ENCODE assay signal across 24 cellular contexts in the genomic region with DNA sequence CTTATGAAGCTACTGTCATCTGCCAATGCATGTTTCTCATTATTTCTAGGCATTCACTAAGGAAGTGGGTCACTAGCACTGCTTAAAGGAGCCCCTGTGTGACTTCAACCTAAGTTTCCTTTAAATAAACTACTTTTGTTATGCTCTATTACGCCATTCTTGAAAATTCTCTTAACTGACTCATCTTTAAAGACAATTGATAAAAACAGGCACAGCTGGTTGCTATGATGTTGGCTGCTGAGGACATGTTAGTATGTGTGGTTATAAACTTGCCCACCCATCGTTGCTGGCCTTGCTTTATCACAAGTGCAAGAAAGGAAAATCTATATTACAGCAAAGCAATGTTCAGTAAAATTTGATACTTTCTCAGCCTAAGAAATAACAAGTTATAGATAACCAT.
"Had no signal": no experiment of that assay in that cellular context is flagged by ENCODE, and none has a peak within 500 bp of the region (broad histone marks: within the 10 kb centered on the region; RNA-seq: fewer than 3 reads in every experiment).

No MANE protein-coding gene starts in this region.

- H3K9me3 ChIP-seq: adrenal gland, lower lobe of right lung, ovary, prostate gland, testis, upper lobe of left lung had no signal

- FAIRE-seq: astrocyte, bronchial epithelial cell had no signal

- DNase-seq: activated CD4-positive, alpha-beta T cell treated with anti-CD3 and anti-CD28 coated beads, Interleukin-2, amount 10 ng/mL, durations not matched to agents 7 days and 5 days; activated CD8-positive, alpha-beta memory T cell treated with anti-CD3 and anti-CD28 coated beads, Interleukin-2, amount 10 ng/mL, durations not matched to agents 7 days and 5 days; activated CD8-positive, alpha-beta T cell treated with anti-CD3 and anti-CD28 coated beads for 36 hours; adrenal gland; cerebellar nuclear complex; endodermal cell; foreskin fibroblast; lower lobe of right lung; naive thymus-derived CD8-positive, alpha-beta T cell; ovary; stimulated activated CD4-positive, alpha-beta T cell treated with anti-CD3 and anti-CD28 coated beads, Interleukin-2, amount 100 ng/mL, for 48 hours; stimulated activated CD8-positive, alpha-beta memory T cell treated with anti-CD3 and anti-CD28 coated beads, Interleukin-4, amount 100 ng/mL, for 48 hours; stimulated activated naive B cell treated with anti-CD40 and anti-IgM and Interleukin-4, amounts not matched to agents 10 μg/mL and 1 μg/mL and 100 μg/mL, for 72 hours; testis; upper lobe of left lung had no signal

- H3K36me3 ChIP-seq: adrenal gland, lower lobe of right lung, ovary, prostate gland, upper lobe of left lung had no signal

- H3K27me3 ChIP-seq: adrenal gland, ovary, testis, upper lobe of left lung had no signal

- H3K27ac ChIP-seq: adrenal gland, coronary artery, epithelial cell of prostate, lower lobe of right lung, ovary, prostate gland, testis, upper lobe of left lung, VCaP had no signal

- ATAC-seq: activated CD4-positive, CD25-positive, alpha-beta regulatory T cell treated with anti-CD3 and anti-CD28 coated beads, Interleukin-2, amount 50 U/mL, for 24 hours; activated CD8-positive, alpha-beta memory T cell treated with anti-CD3 and anti-CD28 coated beads, Interleukin-2, amount 10 ng/mL, durations not matched to agents 7 days and 5 days; activated CD8-positive, alpha-beta T cell treated with anti-CD3 and anti-CD28 coated beads for 36 hours; activated T-helper 17 cell treated with anti-CD3 and anti-CD28 coated beads, Interleukin-2, amount 50 U/mL, for 72 hours; left lobe of liver; lower lobe of right lung; naive thymus-derived CD8-positive, alpha-beta T cell; stimulated activated naive B cell treated with anti-CD40 and anti-IgM and Interleukin-4, amounts not matched to agents 10 μg/mL and 1 μg/mL and 100 μg/mL, for 72 hours had no signal

- H3K4me1 ChIP-seq: adrenal gland, lower lobe of right lung, prostate gland, testis, upper lobe of left lung had no signal

- H3K4me3 ChIP-seq: adrenal gland, coronary artery, lower lobe of right lung, ovary, prostate gland, testis, upper lobe of left lung had no signal
